In the genomic region with DNA sequence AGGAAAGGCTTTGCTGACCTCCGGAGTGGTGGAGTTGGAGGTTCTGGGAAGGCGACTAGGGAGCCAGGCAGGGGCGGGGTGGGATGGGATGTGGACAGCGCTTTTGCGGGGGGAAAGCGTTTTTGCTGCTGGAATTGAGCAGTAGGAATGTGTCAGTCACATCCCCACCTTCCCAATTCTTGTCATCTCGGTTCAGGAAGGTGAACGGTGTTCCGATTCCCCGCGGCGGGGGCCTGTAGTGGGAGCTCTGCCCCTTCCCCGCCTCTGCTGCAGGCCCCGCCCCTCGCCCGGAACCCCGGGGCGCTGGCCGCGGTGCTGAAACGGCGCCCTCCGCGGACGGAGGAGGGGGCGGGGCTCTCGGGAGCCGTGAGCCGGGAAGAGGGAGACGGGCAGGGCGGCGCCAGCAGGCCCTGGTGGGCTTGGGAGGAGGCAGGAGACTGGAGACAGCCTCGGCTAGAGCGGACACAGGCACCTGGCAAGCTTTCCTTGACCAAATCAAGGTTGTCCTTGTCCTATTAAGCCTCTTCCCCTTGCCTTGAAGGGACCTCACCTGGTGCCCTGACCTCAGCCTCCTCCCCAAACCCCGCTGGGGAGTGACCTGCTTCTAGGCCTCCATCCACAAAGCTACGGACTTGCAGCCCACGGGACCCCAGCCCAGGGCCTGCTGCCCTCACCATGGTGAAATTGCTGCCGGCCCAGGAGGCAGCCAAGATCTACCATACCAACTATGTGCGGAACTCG, we compare ENCODE assay signal across 1 cellular context.
TF ChIP-seq lines count a peak whose summit lies in the region.

LHFPL5 (plus strand) TSS at position 357 of the 741 bp plus-strand sequence; CDS start at position 676, 319 bp downstream.

TF ChIP-seq in HepG2, 621 proteins besides CTCF, POLR2A, EP300 and RAD21 (continued from another document and continues in another):
- TF ChIP-seq, protein P1, sequence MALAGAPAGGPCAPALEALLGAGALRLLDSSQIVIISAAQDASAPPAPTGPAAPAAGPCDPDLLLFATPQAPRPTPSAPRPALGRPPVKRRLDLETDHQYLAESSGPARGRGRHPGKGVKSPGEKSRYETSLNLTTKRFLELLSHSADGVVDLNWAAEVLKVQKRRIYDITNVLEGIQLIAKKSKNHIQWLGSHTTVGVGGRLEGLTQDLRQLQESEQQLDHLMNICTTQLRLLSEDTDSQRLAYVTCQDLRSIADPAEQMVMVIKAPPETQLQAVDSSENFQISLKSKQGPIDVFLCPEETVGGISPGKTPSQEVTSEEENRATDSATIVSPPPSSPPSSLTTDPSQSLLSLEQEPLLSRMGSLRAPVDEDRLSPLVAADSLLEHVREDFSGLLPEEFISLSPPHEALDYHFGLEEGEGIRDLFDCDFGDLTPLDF (CRISPR knock-in tag; IDR thresholded peaks at IDR 0.05), result peak; percentile 92
- TF ChIP-seq CEBPB (IDR thresholded peaks at IDR 0.05; ENCODE audit: borderline replicate concordance, low read depth, low read length) (no peak), ZNF431 (CRISPR knock-in tag; IDR thresholded peaks at IDR 0.05; ENCODE audit: borderline replicate concordance, low read depth) (peak; percentile 93), BRD4 (CRISPR knock-in tag; IDR thresholded peaks at IDR 0.05) (no peak), MNT (IDR thresholded peaks at IDR 0.05) (no peak), ELK4 (CRISPR knock-in tag; IDR thresholded peaks at IDR 0.05; ENCODE audit: borderline replicate concordance) (peak; percentile 93; the same call in 1 of the 2 replicates), PCBP1 (IDR thresholded peaks at IDR 0.05; ENCODE audit: borderline replicate concordance, low read depth, low read length) (no peak), ZNF546 (CRISPR knock-in tag; conservative IDR thresholded peaks at IDR 0.05) (peak; percentile 99), YY1 (IDR thresholded peaks at IDR 0.05; ENCODE audit: insufficient read depth, insufficient replicate concordance, low read depth, low read length) (peak; percentile 50), SP5 (CRISPR knock-in tag; IDR thresholded peaks at IDR 0.05; ENCODE audit: borderline replicate concordance, low read depth) (peak; percentile 95), TCF7L2 (IDR thresholded peaks at IDR 0.05; ENCODE audit: low read depth, low read length) (no peak), ZFP37 (CRISPR knock-in tag; IDR thresholded peaks at IDR 0.05; ENCODE audit: borderline replicate concordance) (peak; percentile 99), ZSCAN21 (CRISPR knock-in tag; IDR thresholded peaks at IDR 0.05; ENCODE audit: borderline replicate concordance) (peak; percentile 98), RFXAP (CRISPR knock-in tag; IDR thresholded peaks at IDR 0.05; ENCODE audit: borderline replicate concordance) (peak; percentile 96), ZNF333 (CRISPR knock-in tag; IDR thresholded peaks at IDR 0.05; ENCODE audit: borderline replicate concordance) (peak; percentile 98), DR1 (CRISPR knock-in tag; IDR thresholded peaks at IDR 0.05) (peak; percentile 67), EHMT2 (IDR thresholded peaks at IDR 0.05; ENCODE audit: borderline replicate concordance, low read depth, low read length) (peak; percentile 80), ZFP41 (CRISPR knock-in tag; IDR thresholded peaks at IDR 0.05; ENCODE audit: borderline replicate concordance) (peak; percentile 98), PRMT3 (CRISPR knock-in tag; IDR thresholded peaks at IDR 0.05; ENCODE audit: borderline replicate concordance, low read depth) (peak; percentile 99), DNMT1 (CRISPR knock-in tag; IDR thresholded peaks at IDR 0.05) (peak; percentile 97), RARG (CRISPR knock-in tag; IDR thresholded peaks at IDR 0.05; ENCODE audit: low read depth) (peak; percentile 93; the same call in 1 of the 2 replicates), SALL2 (CRISPR knock-in tag; IDR thresholded peaks at IDR 0.05) (peak; percentile 100), TGIF2 (CRISPR knock-in tag; IDR thresholded peaks at IDR 0.05) (peak; percentile 99), KAT2B (IDR thresholded peaks at IDR 0.05; ENCODE audit: borderline replicate concordance, low read depth, low read length) (no peak)
- TF ChIP-seq, protein P2, sequence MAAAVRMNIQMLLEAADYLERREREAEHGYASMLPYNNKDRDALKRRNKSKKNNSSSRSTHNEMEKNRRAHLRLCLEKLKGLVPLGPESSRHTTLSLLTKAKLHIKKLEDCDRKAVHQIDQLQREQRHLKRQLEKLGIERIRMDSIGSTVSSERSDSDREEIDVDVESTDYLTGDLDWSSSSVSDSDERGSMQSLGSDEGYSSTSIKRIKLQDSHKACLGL (CRISPR knock-in tag; IDR thresholded peaks at IDR 0.05), result peak; percentile 99
- TF ChIP-seq, protein P3, sequence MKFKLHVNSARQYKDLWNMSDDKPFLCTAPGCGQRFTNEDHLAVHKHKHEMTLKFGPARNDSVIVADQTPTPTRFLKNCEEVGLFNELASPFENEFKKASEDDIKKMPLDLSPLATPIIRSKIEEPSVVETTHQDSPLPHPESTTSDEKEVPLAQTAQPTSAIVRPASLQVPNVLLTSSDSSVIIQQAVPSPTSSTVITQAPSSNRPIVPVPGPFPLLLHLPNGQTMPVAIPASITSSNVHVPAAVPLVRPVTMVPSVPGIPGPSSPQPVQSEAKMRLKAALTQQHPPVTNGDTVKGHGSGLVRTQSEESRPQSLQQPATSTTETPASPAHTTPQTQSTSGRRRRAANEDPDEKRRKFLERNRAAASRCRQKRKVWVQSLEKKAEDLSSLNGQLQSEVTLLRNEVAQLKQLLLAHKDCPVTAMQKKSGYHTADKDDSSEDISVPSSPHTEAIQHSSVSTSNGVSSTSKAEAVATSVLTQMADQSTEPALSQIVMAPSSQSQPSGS (CRISPR knock-in tag; IDR thresholded peaks at IDR 0.05), result peak; percentile 95
- TF ChIP-seq, protein P4, sequence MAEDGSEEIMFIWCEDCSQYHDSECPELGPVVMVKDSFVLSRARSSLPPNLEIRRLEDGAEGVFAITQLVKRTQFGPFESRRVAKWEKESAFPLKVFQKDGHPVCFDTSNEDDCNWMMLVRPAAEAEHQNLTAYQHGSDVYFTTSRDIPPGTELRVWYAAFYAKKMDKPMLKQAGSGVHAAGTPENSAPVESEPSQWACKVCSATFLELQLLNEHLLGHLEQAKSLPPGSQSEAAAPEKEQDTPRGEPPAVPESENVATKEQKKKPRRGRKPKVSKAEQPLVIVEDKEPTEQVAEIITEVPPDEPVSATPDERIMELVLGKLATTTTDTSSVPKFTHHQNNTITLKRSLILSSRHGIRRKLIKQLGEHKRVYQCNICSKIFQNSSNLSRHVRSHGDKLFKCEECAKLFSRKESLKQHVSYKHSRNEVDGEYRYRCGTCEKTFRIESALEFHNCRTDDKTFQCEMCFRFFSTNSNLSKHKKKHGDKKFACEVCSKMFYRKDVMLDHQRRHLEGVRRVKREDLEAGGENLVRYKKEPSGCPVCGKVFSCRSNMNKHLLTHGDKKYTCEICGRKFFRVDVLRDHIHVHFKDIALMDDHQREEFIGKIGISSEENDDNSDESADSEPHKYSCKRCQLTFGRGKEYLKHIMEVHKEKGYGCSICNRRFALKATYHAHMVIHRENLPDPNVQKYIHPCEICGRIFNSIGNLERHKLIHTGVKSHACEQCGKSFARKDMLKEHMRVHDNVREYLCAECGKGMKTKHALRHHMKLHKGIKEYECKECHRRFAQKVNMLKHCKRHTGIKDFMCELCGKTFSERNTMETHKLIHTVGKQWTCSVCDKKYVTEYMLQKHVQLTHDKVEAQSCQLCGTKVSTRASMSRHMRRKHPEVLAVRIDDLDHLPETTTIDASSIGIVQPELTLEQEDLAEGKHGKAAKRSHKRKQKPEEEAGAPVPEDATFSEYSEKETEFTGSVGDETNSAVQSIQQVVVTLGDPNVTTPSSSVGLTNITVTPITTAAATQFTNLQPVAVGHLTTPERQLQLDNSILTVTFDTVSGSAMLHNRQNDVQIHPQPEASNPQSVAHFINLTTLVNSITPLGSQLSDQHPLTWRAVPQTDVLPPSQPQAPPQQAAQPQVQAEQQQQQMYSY (CRISPR knock-in tag; IDR thresholded peaks at IDR 0.05), result peak; percentile 80
- TF ChIP-seq, protein P5, sequence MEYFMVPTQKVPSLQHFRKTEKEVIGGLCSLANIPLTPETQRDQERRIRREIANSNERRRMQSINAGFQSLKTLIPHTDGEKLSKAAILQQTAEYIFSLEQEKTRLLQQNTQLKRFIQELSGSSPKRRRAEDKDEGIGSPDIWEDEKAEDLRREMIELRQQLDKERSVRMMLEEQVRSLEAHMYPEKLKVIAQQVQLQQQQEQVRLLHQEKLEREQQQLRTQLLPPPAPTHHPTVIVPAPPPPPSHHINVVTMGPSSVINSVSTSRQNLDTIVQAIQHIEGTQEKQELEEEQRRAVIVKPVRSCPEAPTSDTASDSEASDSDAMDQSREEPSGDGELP (IDR thresholded peaks at IDR 0.05; ENCODE audit: borderline replicate concordance, low read depth), result no peak
- TF ChIP-seq, protein P6, sequence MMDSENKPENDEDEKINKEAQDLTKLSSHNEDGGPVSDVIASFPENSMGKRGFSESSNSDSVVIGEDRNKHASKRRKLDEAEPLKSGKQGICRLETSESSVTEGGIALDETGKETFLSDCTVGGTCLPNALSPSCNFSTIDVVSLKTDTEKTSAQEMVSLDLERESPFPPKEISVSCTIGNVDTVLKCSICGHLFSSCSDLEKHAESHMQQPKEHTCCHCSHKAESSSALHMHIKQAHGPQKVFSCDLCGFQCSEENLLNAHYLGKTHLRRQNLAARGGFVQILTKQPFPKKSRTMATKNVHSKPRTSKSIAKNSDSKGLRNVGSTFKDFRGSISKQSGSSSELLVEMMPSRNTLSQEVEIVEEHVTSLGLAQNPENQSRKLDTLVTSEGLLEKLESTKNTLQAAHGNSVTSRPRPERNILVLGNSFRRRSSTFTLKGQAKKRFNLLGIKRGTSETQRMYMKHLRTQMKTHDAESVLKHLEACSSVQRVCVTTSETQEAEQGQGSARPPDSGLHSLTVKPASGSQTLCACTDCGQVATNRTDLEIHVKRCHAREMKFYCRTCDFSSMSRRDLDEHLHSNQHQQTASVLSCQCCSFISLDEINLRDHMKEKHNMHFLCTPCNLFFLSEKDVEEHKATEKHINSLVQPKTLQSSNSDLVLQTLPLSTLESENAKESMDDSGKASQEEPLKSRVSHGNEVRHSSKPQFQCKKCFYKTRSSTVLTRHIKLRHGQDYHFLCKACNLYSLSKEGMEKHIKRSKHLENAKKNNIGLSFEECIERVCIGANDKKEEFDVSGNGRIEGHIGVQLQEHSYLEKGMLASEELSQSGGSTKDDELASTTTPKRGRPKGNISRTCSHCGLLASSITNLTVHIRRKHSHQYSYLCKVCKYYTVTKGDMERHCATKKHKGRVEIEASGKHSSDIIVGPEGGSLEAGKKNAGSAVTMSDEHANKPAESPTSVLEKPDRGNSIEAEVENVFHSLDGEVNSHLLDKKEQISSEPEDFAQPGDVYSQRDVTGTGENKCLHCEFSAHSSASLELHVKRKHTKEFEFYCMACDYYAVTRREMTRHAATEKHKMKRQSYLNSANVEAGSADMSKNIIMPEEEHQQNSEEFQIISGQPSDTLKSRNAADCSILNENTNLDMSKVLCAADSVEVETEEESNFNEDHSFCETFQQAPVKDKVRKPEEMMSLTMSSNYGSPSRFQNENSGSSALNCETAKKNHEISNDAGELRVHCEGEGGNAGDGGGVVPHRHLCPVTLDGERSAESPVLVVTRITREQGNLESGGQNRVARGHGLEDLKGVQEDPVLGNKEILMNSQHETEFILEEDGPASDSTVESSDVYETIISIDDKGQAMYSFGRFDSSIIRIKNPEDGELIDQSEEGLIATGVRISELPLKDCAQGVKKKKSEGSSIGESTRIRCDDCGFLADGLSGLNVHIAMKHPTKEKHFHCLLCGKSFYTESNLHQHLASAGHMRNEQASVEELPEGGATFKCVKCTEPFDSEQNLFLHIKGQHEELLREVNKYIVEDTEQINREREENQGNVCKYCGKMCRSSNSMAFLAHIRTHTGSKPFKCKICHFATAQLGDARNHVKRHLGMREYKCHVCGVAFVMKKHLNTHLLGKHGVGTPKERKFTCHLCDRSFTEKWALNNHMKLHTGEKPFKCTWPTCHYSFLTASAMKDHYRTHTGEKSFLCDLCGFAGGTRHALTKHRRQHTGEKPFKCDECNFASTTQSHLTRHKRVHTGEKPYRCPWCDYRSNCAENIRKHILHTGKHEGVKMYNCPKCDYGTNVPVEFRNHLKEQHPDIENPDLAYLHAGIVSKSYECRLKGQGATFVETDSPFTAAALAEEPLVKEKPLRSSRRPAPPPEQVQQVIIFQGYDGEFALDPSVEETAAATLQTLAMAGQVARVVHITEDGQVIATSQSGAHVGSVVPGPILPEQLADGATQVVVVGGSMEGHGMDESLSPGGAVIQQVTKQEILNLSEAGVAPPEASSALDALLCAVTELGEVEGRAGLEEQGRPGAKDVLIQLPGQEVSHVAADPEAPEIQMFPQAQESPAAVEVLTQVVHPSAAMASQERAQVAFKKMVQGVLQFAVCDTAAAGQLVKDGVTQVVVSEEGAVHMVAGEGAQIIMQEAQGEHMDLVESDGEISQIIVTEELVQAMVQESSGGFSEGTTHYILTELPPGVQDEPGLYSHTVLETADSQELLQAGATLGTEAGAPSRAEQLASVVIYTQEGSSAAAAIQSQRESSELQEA (CRISPR knock-in tag; IDR thresholded peaks at IDR 0.05; ENCODE audit: not compliant biosample characterization), result peak; percentile 99
- TF ChIP-seq, protein P7, sequence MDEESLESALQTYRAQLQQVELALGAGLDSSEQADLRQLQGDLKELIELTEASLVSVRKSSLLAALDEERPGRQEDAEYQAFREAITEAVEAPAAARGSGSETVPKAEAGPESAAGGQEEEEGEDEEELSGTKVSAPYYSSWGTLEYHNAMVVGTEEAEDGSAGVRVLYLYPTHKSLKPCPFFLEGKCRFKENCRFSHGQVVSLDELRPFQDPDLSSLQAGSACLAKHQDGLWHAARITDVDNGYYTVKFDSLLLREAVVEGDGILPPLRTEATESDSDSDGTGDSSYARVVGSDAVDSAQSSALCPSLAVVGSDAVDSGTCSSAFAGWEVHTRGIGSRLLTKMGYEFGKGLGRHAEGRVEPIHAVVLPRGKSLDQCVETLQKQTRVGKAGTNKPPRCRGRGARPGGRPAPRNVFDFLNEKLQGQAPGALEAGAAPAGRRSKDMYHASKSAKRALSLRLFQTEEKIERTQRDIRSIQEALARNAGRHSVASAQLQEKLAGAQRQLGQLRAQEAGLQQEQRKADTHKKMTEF (CRISPR knock-in tag; IDR thresholded peaks at IDR 0.05), result peak; percentile 99
